In the genomic region with DNA sequence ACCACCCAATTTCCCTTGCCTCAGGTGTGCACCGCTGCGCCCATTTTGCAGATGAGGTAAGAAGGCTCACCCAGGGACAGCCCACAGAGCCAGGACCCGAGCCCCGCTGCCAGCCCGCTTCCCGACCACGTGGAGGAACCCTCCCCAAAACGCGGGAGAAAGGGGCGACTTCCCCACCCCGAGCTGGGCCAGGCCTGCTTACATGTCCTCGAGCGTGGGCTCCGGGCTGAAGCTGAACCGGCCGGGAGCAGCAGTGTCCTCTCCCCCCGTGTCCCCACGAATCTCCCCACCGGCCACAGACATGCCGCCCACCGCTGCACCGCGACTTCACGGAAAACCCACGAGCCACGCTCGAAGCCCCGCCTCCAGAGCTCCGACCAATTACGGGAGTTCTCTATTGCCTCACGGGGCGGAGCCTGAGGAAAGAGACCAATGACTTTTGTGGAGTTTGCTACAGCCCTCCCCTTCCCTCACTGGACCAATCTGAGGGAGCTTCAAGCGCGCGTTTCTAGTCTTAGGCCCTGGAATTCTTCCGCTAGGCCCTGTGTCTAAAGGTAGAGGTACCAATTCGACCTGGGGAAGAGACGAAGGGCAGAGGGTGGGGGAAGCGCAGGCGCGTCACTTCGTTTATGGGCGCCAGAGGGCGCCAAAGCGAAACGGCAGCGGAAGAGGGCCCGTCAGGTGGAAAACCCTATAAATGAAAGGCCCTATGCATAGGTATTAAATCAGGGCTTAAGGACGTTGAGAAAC, we compare ENCODE assay signal across 8 cellular contexts. TPM values are rescaled to one million over a fixed set of nuclear protein-coding genes. Genes with fewer than 3 reads are reported as not detected.
A peak's percentile ranks its signal among the peaks of the same experiment; 100 is the strongest.
DNase-seq lines count a peak whose midpoint lies in the region; ATAC-seq and TF ChIP-seq lines count a peak whose summit lies in the region.

A gene (minus strand): TSS at position 353 of the 750 bp plus-strand sequence. CDS start 50 bp downstream, at position 303.

- H3K27ac Mint-ChIP-seq in CD4-positive, CD25-positive, alpha-beta regulatory T cell: peak within 1 kb of the TSS in 1 of 3 donors; percentile 52

- H3K4me3 Mint-ChIP-seq in CD4-positive, CD25-positive, alpha-beta regulatory T cell: peak within 1 kb of the TSS in 1 of 4 donors; percentile 61

- DNase-seq in CD4-positive, CD25-positive, alpha-beta regulatory T cell: peak; percentile 95 to 100 (median 98)
- DNase-seq in NCI-H748 treated with DMSO at 0.1 percent for 48 hours (lab: John Stamatoyannopoulos, UW): peak; percentile 94
- DNase-seq in activated CD4-positive, alpha-beta T cell treated with anti-CD3 and anti-CD28 coated beads, Interleukin-2, amount 50 U/mL, for 4 hours: peak; percentile 96
- peak; percentile 93 to 97 (median 94) for DNase-seq in right lobe of liver
- peak; percentile 90 to 98 for DNase-seq in stimulated activated CD4-positive, alpha-beta T cell treated with anti-CD3 and anti-CD28 coated beads, Interleukin-4, amount 100 ng/mL, for 4 hours

- peak within 1 kb of the TSS; percentile 88 for H3K27ac ChIP-seq in CD4-positive, CD25-positive, alpha-beta regulatory T cell (ENCODE audit: insufficient read depth, low read length, poor library complexity, severe bottlenecking)
- H3K27ac ChIP-seq in duodenal mucosa (ENCODE audit: low read depth, low read length): peak within 1 kb of the TSS; percentile 43
- peak within 1 kb of the TSS; percentile 30 to 67 (median 51) for H3K27ac ChIP-seq in right lobe of liver

- peak; percentile 50 for TF ChIP-seq POLR2A in right lobe of liver (IDR thresholded peaks at IDR 0.05)

- peak within 1 kb of the TSS; percentile 78 for H3K4me3 ChIP-seq in CD4-positive, CD25-positive, alpha-beta regulatory T cell (ENCODE audit: low read depth, low read length)
- peak within 1 kb of the TSS; percentile 86 to 90 for H3K4me3 ChIP-seq in duodenal mucosa (ENCODE audit: low read depth in 1 of 2, low read length in 2 of 2)
- peak within 1 kb of the TSS; percentile 64 to 87 (median 67) for H3K4me3 ChIP-seq in right lobe of liver

- H3K9me3 ChIP-seq in CD4-positive, CD25-positive, alpha-beta regulatory T cell (ENCODE audit: control insufficient read depth in 2 of 2, low read length in 2 of 2): no peaks in the 10 kb centered on the region
- H3K9me3 ChIP-seq in duodenal mucosa (ENCODE audit: control insufficient read depth in 1 of 2, low read length in 2 of 2) (no peaks in the 10 kb centered on the region), right lobe of liver (no peaks in the 10 kb centered on the region)

- H3K9ac ChIP-seq in duodenal mucosa (ENCODE audit: low read depth in 1 of 2, low read length in 2 of 2): peak within 1 kb of the TSS; percentile 81 to 85

- ATAC-seq in CD4-positive, CD25-positive, alpha-beta regulatory T cell (ENCODE audit: low read depth in 2 of 2): peak; percentile 97 to 98
- peak; percentile 98 for ATAC-seq in GM19395 (IDR thresholded peaks at IDR 0.05; ENCODE audit: unreplicated experiment)
- ATAC-seq in HG03565 (IDR thresholded peaks at IDR 0.05; ENCODE audit: unreplicated experiment): peak; percentile 95
- ATAC-seq in right lobe of liver: peak; percentile 97 to 99 (median 98)

- no peaks in the 10 kb centered on the region for H3K27me3 ChIP-seq in CD4-positive, CD25-positive, alpha-beta regulatory T cell (ENCODE audit: control insufficient read depth, insufficient read depth, low read length)
- H3K27me3 ChIP-seq in duodenal mucosa (ENCODE audit: control insufficient read depth in 1 of 2, insufficient read depth in 2 of 2, low read length in 2 of 2) (no peaks in the 10 kb centered on the region), right lobe of liver (no peaks in the 10 kb centered on the region)

- H3K27me3 Mint-ChIP-seq in CD4-positive, CD25-positive, alpha-beta regulatory T cell: no peaks in the 10 kb centered on the region

- intact Hi-C loops in right lobe of liver (cut with DNase I): loop anchor here in 1 of 2 donors (10.0 kb wide), 2 partner anchors 95 to 195 kb away; a partner anchor contains a TSS

- H3K9me3 Mint-ChIP-seq in CD4-positive, CD25-positive, alpha-beta regulatory T cell: no peaks in the 10 kb centered on the region

- 1% methylated on average over 18 of the region's 49 CpGs for WGBS in right lobe of liver (ENCODE audit: insufficient coverage, low coverage, low lambda C conversion rate, missing lambda C conversion rate)

- H3K4me1 Mint-ChIP-seq in CD4-positive, CD25-positive, alpha-beta regulatory T cell: peaks cover 8 to 21% (median 16%) of the 10 kb centered on the region in 4 donors

- peaks cover 3% of the 10 kb centered on the region for H3K36me3 ChIP-seq in CD4-positive, CD25-positive, alpha-beta regulatory T cell (ENCODE audit: control insufficient read depth, insufficient read depth, low read length)
- H3K36me3 ChIP-seq in duodenal mucosa (ENCODE audit: control insufficient read depth in 1 of 2, insufficient read depth in 2 of 2, low read length in 2 of 2): peaks cover 0 to 18% of the 10 kb centered on the region in 2 donors
- no peaks in the 10 kb centered on the region for H3K36me3 ChIP-seq in right lobe of liver

- peaks cover 17% of the 10 kb centered on the region for H3K36me3 Mint-ChIP-seq in CD4-positive, CD25-positive, alpha-beta regulatory T cell

- H3K4me1 ChIP-seq in CD4-positive, CD25-positive, alpha-beta regulatory T cell (ENCODE audit: control insufficient read depth, insufficient read depth, low read length, poor library complexity, severe bottlenecking): peaks cover 20% of the 10 kb centered on the region
- peaks cover 16 to 18% of the 10 kb centered on the region in 2 donors for H3K4me1 ChIP-seq in duodenal mucosa (ENCODE audit: control insufficient read depth in 1 of 2, insufficient read depth in 2 of 2, low read length in 2 of 2)
- H3K4me1 ChIP-seq in right lobe of liver: peaks cover 0 to 12% (median 3%) of the 10 kb centered on the region in 4 donors

- TF ChIP-seq CTCF in right lobe of liver (IDR thresholded peaks at IDR 0.05): peak; percentile 89 to 94 (median 92)

RNA-seq across cellular contexts. Expression of the gene that starts here (rescaled TPM):
- total RNA-seq in CD4-positive, CD25-positive, alpha-beta regulatory T cell: 20.1 TPM
- 100 to 1,000 TPM in 3 of 4 donors, 10 to 100 TPM in 1; 93.5 to 110 (median 103) TPM for polyA plus RNA-seq in CD4-positive, CD25-positive, alpha-beta regulatory T cell
- total RNA-seq in right lobe of liver: 10 to 100 TPM; 10.0 to 17.9 (median 13.9) TPM

Comparison
In these comparisons a context has a peak if more than half of its experiments do, and no peak if none do; other contexts are left out.
1. Peak in every context shown above with its lines: DNase-seq, ATAC-seq, H3K4me3 ChIP-seq and H3K27ac ChIP-seq.